Comparison of ENCODE assay signal across 26 cellular contexts in genomic region chr1:182860658-182861057, GRCh38. TPM values are rescaled to one million over a fixed set of nuclear protein-coding genes. Genes with fewer than 3 reads are reported as not detected.
DNase-seq lines count a peak whose midpoint lies in the region; ATAC-seq, FAIRE-seq and TF ChIP-seq lines count a peak whose summit lies in the region.
"Had no signal": no experiment of that assay in that cellular context is flagged by ENCODE, and none has a peak within 500 bp of the region (broad histone marks: within the 10 kb centered on the region; RNA-seq: fewer than 3 reads in every experiment).

No MANE protein-coding gene starts in this region.

- peak overlapping the region; percentile 54 for H3K27ac Mint-ChIP-seq in activated T-cell treated with anti-CD3 and anti-CD28 coated beads, Interleukin-2, amount 50 U/mL, for 72 hours
- H3K27ac Mint-ChIP-seq in WTC11, result peak overlapping the region; percentile 49; the same call in 1 of the 2 replicates
- H3K27ac Mint-ChIP-seq: GM23338 had no signal

- H3K79me2 ChIP-seq in K562 (ENCODE audit: control insufficient read depth, insufficient read depth, low read length), result peaks cover 70% of the 10 kb centered on the region; the same call in 2 of the 3 replicates

- no peak overlapping the region for H3K4me3 Mint-ChIP-seq in activated T-cell treated with anti-CD3 and anti-CD28 coated beads, Interleukin-2, amount 50 U/mL, for 72 hours
- no peak overlapping the region for H3K4me3 Mint-ChIP-seq in activated T-cell treated with anti-CD3 and anti-CD28 coated beads, Interleukin-2, amount 50 U/mL, for 4 hours
- H3K4me3 Mint-ChIP-seq in WTC11, result no peak overlapping the region
- H3K4me3 Mint-ChIP-seq: CD4-positive, alpha-beta memory T cell; GM23338; HFFc6 had no signal

- H3K4me2 ChIP-seq in K562 (ENCODE audit: insufficient read depth, low read length), result no peak overlapping the region
- H3K4me2 ChIP-seq: GM23338, PC-9 had no signal

- H3K27me3 ChIP-seq in K562 (ENCODE audit: control insufficient read depth in 2 of 2, insufficient read depth in 2 of 2, low read length in 2 of 2) (no peaks in the 10 kb centered on the region), upper lobe of left lung (no peaks in the 10 kb centered on the region)
- H3K27me3 ChIP-seq: SJCRH30 had no signal

- no peaks in the 10 kb centered on the region for H3K9me1 ChIP-seq in K562 (ENCODE audit: control insufficient read depth, insufficient read depth, low read length)

- no TSS peak for BruUV-seq in K562 (replicated peaks; lab: Mats Ljungman, UMichigan)

- DNase-seq in activated T-cell treated with anti-CD3 and anti-CD28 coated beads, Interleukin-2, amount 50 U/mL, for 72 hours, result no peak
- no peak for DNase-seq in activated T-cell treated with anti-CD3 and anti-CD28 coated beads, Interleukin-2, amount 50 U/mL, for 4 hours
- DNase-seq in WTC11 (ENCODE audit: low spot score), result no peak
- no peak for DNase-seq in K562 (ENCODE audit: extremely low read depth in 1 of 4, low spot score in 3 of 4)
- DNase-seq in upper lobe of left lung, result peak in 1 of 2 donors; percentile 46
- no peak for DNase-seq in NCI-H2196 (lab: John Stamatoyannopoulos, UW; ENCODE audit: unreplicated experiment)
- DNase-seq: C1 segment of cervical spinal cord; CD4-positive, alpha-beta memory T cell; COR-L47; DMS53; HFFc6; KG1; MM.1S; NCI-H1694; NCI-H2081; NCI-H2171 treated with DMSO at 0.1 percent for 48 hours; NCI-H524; NCI-H774; PC-9; SJCRH30 had no signal

- no peaks in the 10 kb centered on the region for H3K27me3 Mint-ChIP-seq in activated T-cell treated with anti-CD3 and anti-CD28 coated beads, Interleukin-2, amount 50 U/mL, for 72 hours (ENCODE audit: low read depth)
- H3K27me3 Mint-ChIP-seq in activated T-cell treated with anti-CD3 and anti-CD28 coated beads, Interleukin-2, amount 50 U/mL, for 4 hours (ENCODE audit: low read depth), result no peaks in the 10 kb centered on the region
- H3K27me3 Mint-ChIP-seq in WTC11 (ENCODE audit: low read depth), result no peaks in the 10 kb centered on the region
- H3K27me3 Mint-ChIP-seq: CD4-positive, alpha-beta memory T cell had no signal

- H3K4me1 Mint-ChIP-seq in activated T-cell treated with anti-CD3 and anti-CD28 coated beads, Interleukin-2, amount 50 U/mL, for 72 hours (ENCODE audit: low read depth), result peaks cover 58% of the 10 kb centered on the region
- peaks cover 23% of the 10 kb centered on the region for H3K4me1 Mint-ChIP-seq in activated T-cell treated with anti-CD3 and anti-CD28 coated beads, Interleukin-2, amount 50 U/mL, for 4 hours (ENCODE audit: low read depth)
- no peaks in the 10 kb centered on the region for H3K4me1 Mint-ChIP-seq in WTC11
- H3K4me1 Mint-ChIP-seq: GM23338 had no signal

- H3K9me3 ChIP-seq in K562 (replicated peaks; ENCODE audit: control insufficient read depth, insufficient read depth, low read depth, low read length) (no peaks in the 10 kb centered on the region), upper lobe of left lung (no peaks in the 10 kb centered on the region)
- H3K9me3 ChIP-seq: HAP-1, SJCRH30 had no signal

- H2AFZ ChIP-seq in K562 (ENCODE audit: low read depth, low read length), result no peak overlapping the region
- H2AFZ ChIP-seq: GM23338, PC-9 had no signal

- TF ChIP-seq POLR2A in K562 (conservative IDR thresholded peaks at IDR 0.05), result no peak; the same call in 1 of the 2 replicates
- TF ChIP-seq POLR2A in upper lobe of left lung (IDR thresholded peaks at IDR 0.05), result no peak

- FAIRE-seq in K562 (lab: Jason Lieb, UNC), result no peak
- FAIRE-seq: G401.6 had no signal

- H3K4me1 ChIP-seq in K562 (replicated peaks in 1 of 2; ENCODE audit: control insufficient read depth in 2 of 2, insufficient read depth in 2 of 2, low read length in 2 of 2), result no peaks in the 10 kb centered on the region
- no peaks in the 10 kb centered on the region for H3K4me1 ChIP-seq in upper lobe of left lung
- H3K4me1 ChIP-seq: HAP-1, SJCRH30 had no signal

- over 99% methylated on average over 4 of the region's 4 CpGs for WGBS in K562 (ENCODE audit: insufficient coverage, low coverage, missing lambda C conversion rate)
- 79 to 82% methylated on average over 4 of the region's 4 CpGs for WGBS in upper lobe of left lung, 2 donors

- TF ChIP-seq RAD21 in K562 (CRISPR knock-in tag; conservative IDR thresholded peaks at IDR 0.05 in 1 of 2, IDR thresholded peaks at IDR 0.05 in 1 of 2), result no peak

- H3K9ac ChIP-seq in K562 (ENCODE audit: insufficient read depth in 1 of 2, low read depth in 2 of 2, low read length in 2 of 2), result no peak overlapping the region

- POLR2A ChIA-PET in WTC11 (lab: Charles Lee) (interaction anchor here (0.8 to 0.9 kb wide), 2 partner anchors 14 to 84 kb away, joined by 4 read pairs; no protein-coding TSS in a partner anchor), K562 (lab: Yijun Ruan, JAX) (interaction anchor here (1.3 to 1.9 kb wide), 3 partner anchors 14 to 29 kb away, joined by 3 to 7 read pairs (median 4); no protein-coding TSS in a partner anchor)

- TF ChIP-seq EP300 in K562 (IDR thresholded peaks at IDR 0.05; ENCODE audit: low read length) (no peak), upper lobe of left lung (IDR thresholded peaks at IDR 0.05) (no peak)

- H3K27ac ChIP-seq in K562 (ENCODE audit: extremely low read depth, low read depth, low read length), result no peak overlapping the region
- no peak overlapping the region for H3K27ac ChIP-seq in upper lobe of left lung
- H3K27ac ChIP-seq: PC-9, SJCRH30 had no signal

- peaks cover 12 to 58% of the 10 kb centered on the region in 2 donors for H3K36me3 Mint-ChIP-seq in activated T-cell treated with anti-CD3 and anti-CD28 coated beads, Interleukin-2, amount 50 U/mL, for 72 hours (ENCODE audit: insufficient read depth in 2 of 2)
- peaks cover 57% of the 10 kb centered on the region for H3K36me3 Mint-ChIP-seq in activated T-cell treated with anti-CD3 and anti-CD28 coated beads, Interleukin-2, amount 50 U/mL, for 4 hours (ENCODE audit: insufficient read depth)
- peaks cover 93% of the 10 kb centered on the region for H3K36me3 Mint-ChIP-seq in WTC11

- H3K4me3 ChIP-seq in K562 (no peak overlapping the region), upper lobe of left lung (no peak overlapping the region)
- H3K4me3 ChIP-seq: GM23338, HAP-1, PC-9, SJCRH30 had no signal

- in situ Hi-C loops in K562 (cut with MboI), result no loop called here

- H4K20me1 ChIP-seq in K562 (replicated peaks; ENCODE audit: control insufficient read depth, insufficient read depth, low read length), result no peaks in the 10 kb centered on the region

- intact Hi-C loops in K562 (cut with micrococcal nuclease), result no loop called here

- CTCF ChIA-PET in WTC11 (lab: Charles Lee), result no interaction called here
- CTCF ChIA-PET in K562 (lab: Yijun Ruan, JAX; ENCODE audit: low intra/inter-chr PET ratio), result no interaction called here

- peaks cover 99% of the 10 kb centered on the region for H3K36me3 ChIP-seq in K562 (ENCODE audit: control insufficient read depth, insufficient read depth, low read length)
- H3K36me3 ChIP-seq in upper lobe of left lung, result peaks cover 62 to 100% (median 92%) of the 10 kb centered on the region in 4 donors

- H3K9me3 Mint-ChIP-seq in activated T-cell treated with anti-CD3 and anti-CD28 coated beads, Interleukin-2, amount 50 U/mL, for 72 hours, result no peaks in the 10 kb centered on the region
- H3K9me3 Mint-ChIP-seq in activated T-cell treated with anti-CD3 and anti-CD28 coated beads, Interleukin-2, amount 50 U/mL, for 4 hours, result no peaks in the 10 kb centered on the region
- no peaks in the 10 kb centered on the region for H3K9me3 Mint-ChIP-seq in WTC11
- H3K9me3 Mint-ChIP-seq: CD4-positive, alpha-beta memory T cell; GM23338; HFFc6 had no signal

- no peak for TF ChIP-seq CTCF in WTC11 (IDR thresholded peaks at IDR 0.05)
- no peak for TF ChIP-seq CTCF in K562 (IDR thresholded peaks at IDR 0.05 in 2 of 3, conservative IDR thresholded peaks at IDR 0.05 in 1 of 3; ENCODE audit: insufficient read depth in 2 of 3, low read depth in 1 of 3, low read length in 3 of 3)
- no peak for TF ChIP-seq CTCF in upper lobe of left lung (IDR thresholded peaks at IDR 0.05)

- ATAC-seq in activated T-cell treated with anti-CD3 and anti-CD28 coated beads, Interleukin-2, amount 50 U/mL, for 72 hours (replicated peaks in 1 of 2), result no peak
- ATAC-seq in activated T-cell treated with anti-CD3 and anti-CD28 coated beads, Interleukin-2, amount 50 U/mL, for 4 hours, result no peak
- no peak for ATAC-seq in WTC11
- ATAC-seq in K562, result no peak
- ATAC-seq in upper lobe of left lung (ENCODE audit: low FRiP score in 2 of 2), result peak; percentile 43 to 82
- no peak for ATAC-seq in HG03439 (IDR thresholded peaks at IDR 0.05; ENCODE audit: unreplicated experiment)
- ATAC-seq: GM23338, Right ventricle myocardium inferior, SK-N-SH treated with all-trans-retinoic acid at 6 μM for 48 hours had no signal

TF ChIP-seq in WTC11, 78 proteins besides CTCF, POLR2A, EP300 and RAD21 (continues in another document):
- TF ChIP-seq ZNF263 (CRISPR knock-in tag; IDR thresholded peaks at IDR 0.05; ENCODE audit: low read depth), result no peak

TF ChIP-seq in K562, 482 proteins besides CTCF, POLR2A, EP300 and RAD21:
- TF ChIP-seq POLR2G (IDR thresholded peaks at IDR 0.05; ENCODE audit: low read depth, low read length), result peak; percentile 5; the same call in 1 of the 2 replicates
- no peak for TF ChIP-seq ZNF274 (IDR thresholded peaks at IDR 0.05; ENCODE audit: borderline replicate concordance, low read depth, low read length)

RNA-seq across cellular contexts. Expression of gene DHX9, which starts 21.5 kb away (rescaled TPM):
- 10 to 100 TPM; 94.6 to 98.4 TPM for total RNA-seq in activated T-cell treated with anti-CD3 and anti-CD28 coated beads, Interleukin-2, amount 50 U/mL, for 72 hours
- 100 to 1,000 TPM; 375 to 402 (median 394) TPM for total RNA-seq in activated T-cell treated with anti-CD3 and anti-CD28 coated beads, Interleukin-2, amount 50 U/mL, for 4 hours
- 227 to 280 TPM (median 239 TPM) in 3 replicates for total RNA-seq in WTC11 (2021)
- 182 and 518 TPM in 2 replicates for total RNA-seq in K562 (2011; cell fraction: chromatin; rRNA removed; ENCODE audit: low replicate concordance)
- total RNA-seq in K562 (2011; cell fraction: nucleolus; rRNA removed), result 112 and 145 TPM in 2 replicates
- 168 and 205 TPM in 2 replicates for total RNA-seq in K562 (2011; cell fraction: nucleoplasm; rRNA removed)
- total RNA-seq in K562 (2014; rRNA removed), result 234 and 269 TPM in 2 replicates
- total RNA-seq in K562 (2014; rRNA removed; fragmentation: Illumina TruSeq; extraction: Trizol), result 355 and 364 TPM in 2 replicates
- total RNA-seq in K562 (2015; rRNA removed; fragmentation: Illumina TruSeq; extraction: Trizol), result 395 and 409 TPM in 2 replicates
- 329 and 341 TPM in 2 replicates for total RNA-seq in K562 (2021)
- polyA plus RNA-seq in K562 (2011; rRNA removed), result 241 and 373 TPM in 2 replicates
- polyA plus RNA-seq in K562 (2011; cell fraction: cytosol; rRNA removed), result 153 and 188 TPM in 2 replicates
- 193 and 234 TPM in 2 replicates for polyA plus RNA-seq in K562 (2011; cell fraction: nucleus; rRNA removed)
- polyA plus RNA-seq in K562 (2012), result 141 and 260 TPM in 2 replicates
- 265 and 294 TPM in 2 replicates for polyA plus RNA-seq in K562 (2014; fragmentation: Illumina TruSeq; extraction: Trizol)
- 100 to 1,000 TPM; 100 to 246 TPM for polyA plus RNA-seq in K562 (2014; fragmentation: Nextera tagmentation; extraction: Ambion mirVana)
- 275 and 300 TPM in 2 replicates for polyA plus RNA-seq in K562 (2014; rRNA removed)
- 621 and 707 TPM in 2 replicates for polyA minus RNA-seq in K562 (2011; rRNA and poly(A)+ RNA removed)
- 125 and 221 TPM in 2 replicates for polyA minus RNA-seq in K562 (2011; cell fraction: cytosol; rRNA and poly(A)+ RNA removed)
- 236 and 384 TPM in 2 replicates for polyA minus RNA-seq in K562 (2011; cell fraction: nucleus; rRNA and poly(A)+ RNA removed)
- total RNA-seq in upper lobe of left lung, result 100 to 1,000 TPM in 2 of 6 donors, 10 to 100 TPM in 4; 53.4 to 134 (median 91.7) TPM

Comparison
In these comparisons a context has a peak if more than half of its experiments do, and no peak if none do; other contexts are left out.
1. ATAC-seq: peak in upper lobe of left lung (2 of 2); none in activated T-cell treated with anti-CD3 and anti-CD28 coated beads, Interleukin-2, amount 50 U/mL, for 72 hours (0 of 2), activated T-cell treated with anti-CD3 and anti-CD28 coated beads, Interleukin-2, amount 50 U/mL, for 4 hours (0 of 2), WTC11 (single experiment), K562 (single experiment) and HG03439 (single experiment).